ENCODE assay signal across 1 cellular context in the genomic region with DNA sequence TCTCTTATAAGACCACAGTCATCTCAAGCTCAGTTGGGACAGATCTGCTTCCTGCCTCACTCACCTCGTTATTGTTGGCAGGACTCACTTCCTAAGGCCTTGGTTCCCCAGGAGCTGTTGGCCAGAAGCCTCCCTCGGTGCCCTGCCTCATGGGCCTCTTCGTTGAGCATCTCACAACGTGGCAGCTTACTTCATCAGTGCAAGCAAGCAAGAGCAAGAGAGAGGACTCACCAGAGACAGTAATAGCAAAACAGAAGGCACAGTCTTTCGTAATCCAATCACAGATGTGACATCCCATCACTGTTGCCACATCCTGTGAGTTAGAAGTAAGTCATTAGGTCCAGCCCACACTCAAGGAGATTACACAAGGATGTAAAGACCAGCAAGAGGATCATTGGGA.
A peak's percentile ranks its signal among the peaks of the same experiment; 100 is the strongest.
TF ChIP-seq lines count a peak whose summit lies in the region.

No MANE protein-coding gene starts in this region.

TF ChIP-seq in HepG2, 621 proteins besides CTCF, POLR2A, EP300 and RAD21 (continued from another document and continues in another):
- TF ChIP-seq ZZZ3 (CRISPR knock-in tag; IDR thresholded peaks at IDR 0.05; ENCODE audit: borderline replicate concordance) (no peak), BCL6 (CRISPR knock-in tag; IDR thresholded peaks at IDR 0.05) (peak; percentile 26; the same call in 1 of the 2 replicates), CEBPB (IDR thresholded peaks at IDR 0.05; ENCODE audit: borderline replicate concordance, low read depth, low read length) (peak; percentile 94), FOSL2 (CRISPR knock-in tag; IDR thresholded peaks at IDR 0.05) (peak; percentile 56), NR2F2 (IDR thresholded peaks at IDR 0.05; ENCODE audit: borderline replicate concordance, low read depth) (no peak), RELA (CRISPR knock-in tag; IDR thresholded peaks at IDR 0.05) (no peak), ZFX (CRISPR knock-in tag; IDR thresholded peaks at IDR 0.05; ENCODE audit: low read depth) (peak; percentile 27; the same call in 1 of the 2 replicates), ZNF792 (CRISPR knock-in tag; IDR thresholded peaks at IDR 0.05) (no peak), NCOA1 (CRISPR knock-in tag; IDR thresholded peaks at IDR 0.05) (no peak), ZNF234 (CRISPR knock-in tag; conservative IDR thresholded peaks at IDR 0.05) (no peak), ARNT2 (CRISPR knock-in tag; IDR thresholded peaks at IDR 0.05; ENCODE audit: low read depth) (no peak), MIER3 (CRISPR knock-in tag; IDR thresholded peaks at IDR 0.05; ENCODE audit: borderline replicate concordance) (0 out of 2 replicates have a peak, but pooled peaks have one; percentile 45), MYNN (CRISPR knock-in tag; IDR thresholded peaks at IDR 0.05; ENCODE audit: low read depth) (no peak), POLR2G (IDR thresholded peaks at IDR 0.05; ENCODE audit: low read depth, low read length) (no peak), JUND (CRISPR knock-in tag; IDR thresholded peaks at IDR 0.05) (no peak), ZNF263 (CRISPR knock-in tag; IDR thresholded peaks at IDR 0.05) (no peak), ZMYM4 (CRISPR knock-in tag; IDR thresholded peaks at IDR 0.05) (no peak), NONO (IDR thresholded peaks at IDR 0.05) (no peak), NONO (CRISPR knock-in tag; conservative IDR thresholded peaks at IDR 0.05) (no peak), GPN1 (CRISPR knock-in tag; IDR thresholded peaks at IDR 0.05; ENCODE audit: borderline replicate concordance) (no peak), GATAD2A (CRISPR knock-in tag; IDR thresholded peaks at IDR 0.05) (peak; percentile 69), XBP1 (CRISPR knock-in tag; IDR thresholded peaks at IDR 0.05) (no peak), ZNF180 (CRISPR knock-in tag; IDR thresholded peaks at IDR 0.05; ENCODE audit: borderline replicate concordance, low read depth) (no peak), ZNF441 (CRISPR knock-in tag; IDR thresholded peaks at IDR 0.05; ENCODE audit: borderline replicate concordance) (no peak), BRCA1 (CRISPR knock-in tag; IDR thresholded peaks at IDR 0.05) (no peak), ZMYM3 (CRISPR knock-in tag; IDR thresholded peaks at IDR 0.05) (no peak), PPARG (CRISPR knock-in tag; conservative IDR thresholded peaks at IDR 0.05) (no peak), GABPA (IDR thresholded peaks at IDR 0.05; ENCODE audit: low read depth, low read length) (no peak), GABPA (CRISPR knock-in tag; IDR thresholded peaks at IDR 0.05; ENCODE audit: low read depth) (no peak), ZNF780A (CRISPR knock-in tag; IDR thresholded peaks at IDR 0.05) (no peak), ZNF788 (CRISPR knock-in tag; IDR thresholded peaks at IDR 0.05; ENCODE audit: borderline replicate concordance) (no peak), TAF1 (CRISPR knock-in tag; IDR thresholded peaks at IDR 0.05) (no peak)
- TF ChIP-seq, protein P1, sequence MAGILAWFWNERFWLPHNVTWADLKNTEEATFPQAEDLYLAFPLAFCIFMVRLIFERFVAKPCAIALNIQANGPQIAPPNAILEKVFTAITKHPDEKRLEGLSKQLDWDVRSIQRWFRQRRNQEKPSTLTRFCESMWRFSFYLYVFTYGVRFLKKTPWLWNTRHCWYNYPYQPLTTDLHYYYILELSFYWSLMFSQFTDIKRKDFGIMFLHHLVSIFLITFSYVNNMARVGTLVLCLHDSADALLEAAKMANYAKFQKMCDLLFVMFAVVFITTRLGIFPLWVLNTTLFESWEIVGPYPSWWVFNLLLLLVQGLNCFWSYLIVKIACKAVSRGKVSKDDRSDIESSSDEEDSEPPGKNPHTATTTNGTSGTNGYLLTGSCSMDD (CRISPR knock-in tag; IDR thresholded peaks at IDR 0.05) = no peak
- TF ChIP-seq, protein P2, sequence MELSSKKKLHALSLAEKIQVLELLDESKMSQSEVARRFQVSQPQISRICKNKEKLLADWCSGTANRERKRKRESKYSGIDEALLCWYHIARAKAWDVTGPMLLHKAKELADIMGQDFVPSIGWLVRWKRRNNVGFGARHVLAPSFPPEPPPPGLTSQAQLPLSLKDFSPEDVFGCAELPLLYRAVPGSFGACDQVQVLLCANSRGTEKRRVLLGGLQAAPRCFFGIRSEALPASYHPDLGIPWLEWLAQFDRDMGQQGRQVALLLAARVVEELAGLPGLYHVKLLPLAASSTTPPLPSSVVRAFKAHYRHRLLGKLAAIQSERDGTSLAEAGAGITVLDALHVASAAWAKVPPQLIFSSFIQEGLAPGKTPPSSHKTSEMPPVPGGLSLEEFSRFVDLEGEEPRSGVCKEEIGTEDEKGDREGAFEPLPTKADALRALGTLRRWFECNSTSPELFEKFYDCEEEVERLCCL (CRISPR knock-in tag; IDR thresholded peaks at IDR 0.05; ENCODE audit: borderline replicate concordance) = no peak
- TF ChIP-seq, protein P3, sequence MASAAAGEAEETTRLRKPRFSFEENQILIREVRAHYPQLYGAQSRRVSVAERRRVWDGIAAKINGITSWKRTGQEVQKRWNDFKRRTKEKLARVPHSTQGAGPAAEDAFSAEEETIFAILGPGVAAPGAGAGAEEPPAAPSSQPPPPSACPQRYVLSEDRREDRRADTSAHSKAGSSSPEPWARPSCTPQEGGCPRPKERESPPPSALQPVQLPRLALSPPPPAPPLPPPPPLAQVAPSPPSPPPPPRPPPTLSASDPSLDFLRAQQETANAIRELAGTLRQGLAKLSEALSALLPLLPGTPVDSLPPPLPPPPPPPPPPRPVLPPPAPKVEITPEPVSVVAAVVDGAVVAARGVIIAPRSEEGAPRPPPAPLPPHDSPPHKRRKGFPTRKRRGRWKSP (CRISPR knock-in tag; IDR thresholded peaks at IDR 0.05) = 0 out of 2 replicates have a peak, but pooled peaks have one; percentile 15
- TF ChIP-seq, protein P4, sequence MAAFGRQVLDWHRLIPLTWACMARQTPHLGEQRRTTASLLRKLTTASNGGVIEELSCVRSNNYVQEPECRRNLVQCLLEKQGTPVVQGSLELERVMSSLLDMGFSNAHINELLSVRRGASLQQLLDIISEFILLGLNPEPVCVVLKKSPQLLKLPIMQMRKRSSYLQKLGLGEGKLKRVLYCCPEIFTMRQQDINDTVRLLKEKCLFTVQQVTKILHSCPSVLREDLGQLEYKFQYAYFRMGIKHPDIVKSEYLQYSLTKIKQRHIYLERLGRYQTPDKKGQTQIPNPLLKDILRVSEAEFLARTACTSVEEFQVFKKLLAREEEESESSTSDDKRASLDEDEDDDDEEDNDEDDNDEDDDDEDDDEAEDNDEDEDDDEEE (CRISPR knock-in tag; IDR thresholded peaks at IDR 0.05) = no peak
- TF ChIP-seq, protein P5, sequence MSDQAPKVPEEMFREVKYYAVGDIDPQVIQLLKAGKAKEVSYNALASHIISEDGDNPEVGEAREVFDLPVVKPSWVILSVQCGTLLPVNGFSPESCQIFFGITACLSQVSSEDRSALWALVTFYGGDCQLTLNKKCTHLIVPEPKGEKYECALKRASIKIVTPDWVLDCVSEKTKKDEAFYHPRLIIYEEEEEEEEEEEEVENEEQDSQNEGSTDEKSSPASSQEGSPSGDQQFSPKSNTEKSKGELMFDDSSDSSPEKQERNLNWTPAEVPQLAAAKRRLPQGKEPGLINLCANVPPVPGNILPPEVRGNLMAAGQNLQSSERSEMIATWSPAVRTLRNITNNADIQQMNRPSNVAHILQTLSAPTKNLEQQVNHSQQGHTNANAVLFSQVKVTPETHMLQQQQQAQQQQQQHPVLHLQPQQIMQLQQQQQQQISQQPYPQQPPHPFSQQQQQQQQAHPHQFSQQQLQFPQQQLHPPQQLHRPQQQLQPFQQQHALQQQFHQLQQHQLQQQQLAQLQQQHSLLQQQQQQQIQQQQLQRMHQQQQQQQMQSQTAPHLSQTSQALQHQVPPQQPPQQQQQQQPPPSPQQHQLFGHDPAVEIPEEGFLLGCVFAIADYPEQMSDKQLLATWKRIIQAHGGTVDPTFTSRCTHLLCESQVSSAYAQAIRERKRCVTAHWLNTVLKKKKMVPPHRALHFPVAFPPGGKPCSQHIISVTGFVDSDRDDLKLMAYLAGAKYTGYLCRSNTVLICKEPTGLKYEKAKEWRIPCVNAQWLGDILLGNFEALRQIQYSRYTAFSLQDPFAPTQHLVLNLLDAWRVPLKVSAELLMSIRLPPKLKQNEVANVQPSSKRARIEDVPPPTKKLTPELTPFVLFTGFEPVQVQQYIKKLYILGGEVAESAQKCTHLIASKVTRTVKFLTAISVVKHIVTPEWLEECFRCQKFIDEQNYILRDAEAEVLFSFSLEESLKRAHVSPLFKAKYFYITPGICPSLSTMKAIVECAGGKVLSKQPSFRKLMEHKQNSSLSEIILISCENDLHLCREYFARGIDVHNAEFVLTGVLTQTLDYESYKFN (CRISPR knock-in tag; conservative IDR thresholded peaks at IDR 0.05) = 0 out of 2 replicates have a peak, but pooled peaks have one; percentile 20
- TF ChIP-seq, protein P6, sequence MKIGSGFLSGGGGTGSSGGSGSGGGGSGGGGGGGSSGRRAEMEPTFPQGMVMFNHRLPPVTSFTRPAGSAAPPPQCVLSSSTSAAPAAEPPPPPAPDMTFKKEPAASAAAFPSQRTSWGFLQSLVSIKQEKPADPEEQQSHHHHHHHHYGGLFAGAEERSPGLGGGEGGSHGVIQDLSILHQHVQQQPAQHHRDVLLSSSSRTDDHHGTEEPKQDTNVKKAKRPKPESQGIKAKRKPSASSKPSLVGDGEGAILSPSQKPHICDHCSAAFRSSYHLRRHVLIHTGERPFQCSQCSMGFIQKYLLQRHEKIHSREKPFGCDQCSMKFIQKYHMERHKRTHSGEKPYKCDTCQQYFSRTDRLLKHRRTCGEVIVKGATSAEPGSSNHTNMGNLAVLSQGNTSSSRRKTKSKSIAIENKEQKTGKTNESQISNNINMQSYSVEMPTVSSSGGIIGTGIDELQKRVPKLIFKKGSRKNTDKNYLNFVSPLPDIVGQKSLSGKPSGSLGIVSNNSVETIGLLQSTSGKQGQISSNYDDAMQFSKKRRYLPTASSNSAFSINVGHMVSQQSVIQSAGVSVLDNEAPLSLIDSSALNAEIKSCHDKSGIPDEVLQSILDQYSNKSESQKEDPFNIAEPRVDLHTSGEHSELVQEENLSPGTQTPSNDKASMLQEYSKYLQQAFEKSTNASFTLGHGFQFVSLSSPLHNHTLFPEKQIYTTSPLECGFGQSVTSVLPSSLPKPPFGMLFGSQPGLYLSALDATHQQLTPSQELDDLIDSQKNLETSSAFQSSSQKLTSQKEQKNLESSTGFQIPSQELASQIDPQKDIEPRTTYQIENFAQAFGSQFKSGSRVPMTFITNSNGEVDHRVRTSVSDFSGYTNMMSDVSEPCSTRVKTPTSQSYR (CRISPR knock-in tag; IDR thresholded peaks at IDR 0.05; ENCODE audit: borderline replicate concordance) = no peak
- TF ChIP-seq, protein P7, sequence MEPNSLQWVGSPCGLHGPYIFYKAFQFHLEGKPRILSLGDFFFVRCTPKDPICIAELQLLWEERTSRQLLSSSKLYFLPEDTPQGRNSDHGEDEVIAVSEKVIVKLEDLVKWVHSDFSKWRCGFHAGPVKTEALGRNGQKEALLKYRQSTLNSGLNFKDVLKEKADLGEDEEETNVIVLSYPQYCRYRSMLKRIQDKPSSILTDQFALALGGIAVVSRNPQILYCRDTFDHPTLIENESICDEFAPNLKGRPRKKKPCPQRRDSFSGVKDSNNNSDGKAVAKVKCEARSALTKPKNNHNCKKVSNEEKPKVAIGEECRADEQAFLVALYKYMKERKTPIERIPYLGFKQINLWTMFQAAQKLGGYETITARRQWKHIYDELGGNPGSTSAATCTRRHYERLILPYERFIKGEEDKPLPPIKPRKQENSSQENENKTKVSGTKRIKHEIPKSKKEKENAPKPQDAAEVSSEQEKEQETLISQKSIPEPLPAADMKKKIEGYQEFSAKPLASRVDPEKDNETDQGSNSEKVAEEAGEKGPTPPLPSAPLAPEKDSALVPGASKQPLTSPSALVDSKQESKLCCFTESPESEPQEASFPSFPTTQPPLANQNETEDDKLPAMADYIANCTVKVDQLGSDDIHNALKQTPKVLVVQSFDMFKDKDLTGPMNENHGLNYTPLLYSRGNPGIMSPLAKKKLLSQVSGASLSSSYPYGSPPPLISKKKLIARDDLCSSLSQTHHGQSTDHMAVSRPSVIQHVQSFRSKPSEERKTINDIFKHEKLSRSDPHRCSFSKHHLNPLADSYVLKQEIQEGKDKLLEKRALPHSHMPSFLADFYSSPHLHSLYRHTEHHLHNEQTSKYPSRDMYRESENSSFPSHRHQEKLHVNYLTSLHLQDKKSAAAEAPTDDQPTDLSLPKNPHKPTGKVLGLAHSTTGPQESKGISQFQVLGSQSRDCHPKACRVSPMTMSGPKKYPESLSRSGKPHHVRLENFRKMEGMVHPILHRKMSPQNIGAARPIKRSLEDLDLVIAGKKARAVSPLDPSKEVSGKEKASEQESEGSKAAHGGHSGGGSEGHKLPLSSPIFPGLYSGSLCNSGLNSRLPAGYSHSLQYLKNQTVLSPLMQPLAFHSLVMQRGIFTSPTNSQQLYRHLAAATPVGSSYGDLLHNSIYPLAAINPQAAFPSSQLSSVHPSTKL (CRISPR knock-in tag; IDR thresholded peaks at IDR 0.05) = 0 out of 2 replicates have a peak, but pooled peaks have one; percentile 43
- TF ChIP-seq, protein P8, sequence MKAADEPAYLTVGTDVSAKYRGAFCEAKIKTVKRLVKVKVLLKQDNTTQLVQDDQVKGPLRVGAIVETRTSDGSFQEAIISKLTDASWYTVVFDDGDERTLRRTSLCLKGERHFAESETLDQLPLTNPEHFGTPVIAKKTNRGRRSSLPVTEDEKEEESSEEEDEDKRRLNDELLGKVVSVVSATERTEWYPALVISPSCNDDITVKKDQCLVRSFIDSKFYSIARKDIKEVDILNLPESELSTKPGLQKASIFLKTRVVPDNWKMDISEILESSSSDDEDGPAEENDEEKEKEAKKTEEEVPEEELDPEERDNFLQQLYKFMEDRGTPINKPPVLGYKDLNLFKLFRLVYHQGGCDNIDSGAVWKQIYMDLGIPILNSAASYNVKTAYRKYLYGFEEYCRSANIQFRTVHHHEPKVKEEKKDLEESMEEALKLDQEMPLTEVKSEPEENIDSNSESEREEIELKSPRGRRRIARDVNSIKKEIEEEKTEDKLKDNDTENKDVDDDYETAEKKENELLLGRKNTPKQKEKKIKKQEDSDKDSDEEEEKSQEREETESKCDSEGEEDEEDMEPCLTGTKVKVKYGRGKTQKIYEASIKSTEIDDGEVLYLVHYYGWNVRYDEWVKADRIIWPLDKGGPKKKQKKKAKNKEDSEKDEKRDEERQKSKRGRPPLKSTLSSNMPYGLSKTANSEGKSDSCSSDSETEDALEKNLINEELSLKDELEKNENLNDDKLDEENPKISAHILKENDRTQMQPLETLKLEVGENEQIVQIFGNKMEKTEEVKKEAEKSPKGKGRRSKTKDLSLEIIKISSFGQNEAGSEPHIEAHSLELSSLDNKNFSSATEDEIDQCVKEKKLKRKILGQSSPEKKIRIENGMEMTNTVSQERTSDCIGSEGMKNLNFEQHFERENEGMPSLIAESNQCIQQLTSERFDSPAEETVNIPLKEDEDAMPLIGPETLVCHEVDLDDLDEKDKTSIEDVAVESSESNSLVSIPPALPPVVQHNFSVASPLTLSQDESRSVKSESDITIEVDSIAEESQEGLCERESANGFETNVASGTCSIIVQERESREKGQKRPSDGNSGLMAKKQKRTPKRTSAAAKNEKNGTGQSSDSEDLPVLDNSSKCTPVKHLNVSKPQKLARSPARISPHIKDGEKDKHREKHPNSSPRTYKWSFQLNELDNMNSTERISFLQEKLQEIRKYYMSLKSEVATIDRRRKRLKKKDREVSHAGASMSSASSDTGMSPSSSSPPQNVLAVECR (CRISPR knock-in tag; IDR thresholded peaks at IDR 0.05; ENCODE audit: borderline replicate concordance) = peak; percentile 21; the same call in 1 of the 2 replicates
